In genomic region chr12:6570264-6570887, GRCh38 we compare ENCODE assay signal across 8 cellular contexts. TPM values are rescaled to one million over a fixed set of nuclear protein-coding genes. Genes with fewer than 3 reads are reported as not detected.
A peak's percentile ranks its signal among the peaks of the same experiment; 100 is the strongest.
DNase-seq lines count a peak whose midpoint lies in the region; ATAC-seq and TF ChIP-seq lines count a peak whose summit lies in the region.

No MANE protein-coding gene starts in this region.

- intact Hi-C loops in activated T-helper 2 cell treated with anti-CD3 and anti-CD28 coated beads, Interferon-gamma antibody, Interleukin-2, Interleukin-4, amounts not matched to agents 10 μg/mL and 5 μg/mL and 100 μg/mL, durations not matched to agents 14 hours and 24 hours and 36 hours (cut with micrococcal nuclease), result no loop called here

- H3K4me3 Mint-ChIP-seq in activated T-helper 2 cell treated with anti-CD3 and anti-CD28 coated beads, Interferon-gamma antibody, Interleukin-2, Interleukin-4, amounts not matched to agents 10 μg/mL and 5 μg/mL and 100 μg/mL, durations not matched to agents 14 hours and 24 hours and 36 hours (ENCODE audit: low read depth), result no peak overlapping the region
- H3K4me3 Mint-ChIP-seq in stimulated activated naive CD8-positive, alpha-beta T cell treated with anti-CD3 and anti-CD28 coated beads, Interleukin-15, Interleukin-2, amounts not matched to agents 100 ng/mL and 50 ng/mL, for 24 hours, result no peak overlapping the region

- H3K9me3 Mint-ChIP-seq in activated T-helper 2 cell treated with anti-CD3 and anti-CD28 coated beads, Interferon-gamma antibody, Interleukin-2, Interleukin-4, amounts not matched to agents 10 μg/mL and 5 μg/mL and 100 μg/mL, durations not matched to agents 14 hours and 24 hours and 36 hours, result no peaks in the 10 kb centered on the region
- H3K9me3 Mint-ChIP-seq in stimulated activated naive CD8-positive, alpha-beta T cell treated with anti-CD3 and anti-CD28 coated beads, Interleukin-15, Interleukin-2, amounts not matched to agents 100 ng/mL and 50 ng/mL, for 24 hours, result no peaks in the 10 kb centered on the region

- H3K36me3 Mint-ChIP-seq in activated T-helper 2 cell treated with anti-CD3 and anti-CD28 coated beads, Interferon-gamma antibody, Interleukin-2, Interleukin-4, amounts not matched to agents 10 μg/mL and 5 μg/mL and 100 μg/mL, durations not matched to agents 14 hours and 24 hours and 36 hours (ENCODE audit: low read depth), result peaks cover 82% of the 10 kb centered on the region
- peaks cover 77% of the 10 kb centered on the region for H3K36me3 Mint-ChIP-seq in stimulated activated naive CD8-positive, alpha-beta T cell treated with anti-CD3 and anti-CD28 coated beads, Interleukin-15, Interleukin-2, amounts not matched to agents 100 ng/mL and 50 ng/mL, for 24 hours (ENCODE audit: low read depth)

- peaks cover 24% of the 10 kb centered on the region for H3K4me1 Mint-ChIP-seq in activated T-helper 2 cell treated with anti-CD3 and anti-CD28 coated beads, Interferon-gamma antibody, Interleukin-2, Interleukin-4, amounts not matched to agents 10 μg/mL and 5 μg/mL and 100 μg/mL, durations not matched to agents 14 hours and 24 hours and 36 hours (ENCODE audit: low read depth)
- peaks cover 53% of the 10 kb centered on the region for H3K4me1 Mint-ChIP-seq in stimulated activated naive CD8-positive, alpha-beta T cell treated with anti-CD3 and anti-CD28 coated beads, Interleukin-15, Interleukin-2, amounts not matched to agents 100 ng/mL and 50 ng/mL, for 24 hours (ENCODE audit: low read depth)

- TF ChIP-seq CTCF in AG09309 (IDR thresholded peaks at IDR 0.05; ENCODE audit: control insufficient read depth, insufficient read depth, low read depth, low read length, missing control alignments) (peak; percentile 59), GM12864 (IDR thresholded peaks at IDR 0.05; ENCODE audit: low read depth, low read length, missing control alignments) (peak; percentile 68)

- peak overlapping the region; percentile 37 for H3K27ac Mint-ChIP-seq in activated T-helper 2 cell treated with anti-CD3 and anti-CD28 coated beads, Interferon-gamma antibody, Interleukin-2, Interleukin-4, amounts not matched to agents 10 μg/mL and 5 μg/mL and 100 μg/mL, durations not matched to agents 14 hours and 24 hours and 36 hours
- peak overlapping the region; percentile 41 for H3K27ac Mint-ChIP-seq in stimulated activated naive CD8-positive, alpha-beta T cell treated with anti-CD3 and anti-CD28 coated beads, Interleukin-15, Interleukin-2, amounts not matched to agents 100 ng/mL and 50 ng/mL, for 24 hours

- DNase-seq in AG09309 (ENCODE audit: low read depth) (no peak), GM12864 (ENCODE audit: low read depth) (no peak), NCI-H510A (lab: John Stamatoyannopoulos, UW) (peak; percentile 50), iPS-NIHi7 (ENCODE audit: extremely low spot score) (peak; percentile 88)
- DNase-seq in activated T-helper 2 cell treated with anti-CD3 and anti-CD28 coated beads, Interferon-gamma antibody, Interleukin-2, Interleukin-4, amounts not matched to agents 10 μg/mL and 5 μg/mL and 100 μg/mL, durations not matched to agents 14 hours and 24 hours and 36 hours (ENCODE audit: low spot score), result peak; percentile 28

- no peak for ATAC-seq in GM21390 (IDR thresholded peaks at IDR 0.05; ENCODE audit: unreplicated experiment)
- ATAC-seq in HG02981 (IDR thresholded peaks at IDR 0.05; ENCODE audit: unreplicated experiment), result no peak

- no peaks in the 10 kb centered on the region for H3K27me3 Mint-ChIP-seq in activated T-helper 2 cell treated with anti-CD3 and anti-CD28 coated beads, Interferon-gamma antibody, Interleukin-2, Interleukin-4, amounts not matched to agents 10 μg/mL and 5 μg/mL and 100 μg/mL, durations not matched to agents 14 hours and 24 hours and 36 hours (ENCODE audit: low read depth)
- no peaks in the 10 kb centered on the region for H3K27me3 Mint-ChIP-seq in stimulated activated naive CD8-positive, alpha-beta T cell treated with anti-CD3 and anti-CD28 coated beads, Interleukin-15, Interleukin-2, amounts not matched to agents 100 ng/mL and 50 ng/mL, for 24 hours

- H3K4me3 ChIP-seq in AG09309 (ENCODE audit: control insufficient read depth, low read depth, low read length) (no peak overlapping the region), GM12864 (ENCODE audit: low read depth, low read length) (no peak overlapping the region)

RNA-seq across cellular contexts. Expression of gene NOP2, which starts 2.3 kb away (rescaled TPM):
- total RNA-seq in activated T-helper 2 cell treated with anti-CD3 and anti-CD28 coated beads, Interferon-gamma antibody, Interleukin-2, Interleukin-4, amounts not matched to agents 10 μg/mL and 5 μg/mL and 100 μg/mL, durations not matched to agents 14 hours and 24 hours and 36 hours, result 146 and 157 TPM in 2 replicates

RNA-seq across cellular contexts. Expression of gene IFFO1, which starts 14.5 kb away (rescaled TPM):
- 15.5 and 16.6 TPM in 2 replicates for total RNA-seq in activated T-helper 2 cell treated with anti-CD3 and anti-CD28 coated beads, Interferon-gamma antibody, Interleukin-2, Interleukin-4, amounts not matched to agents 10 μg/mL and 5 μg/mL and 100 μg/mL, durations not matched to agents 14 hours and 24 hours and 36 hours

RNA-seq across cellular contexts. Expression of gene GAPDH, which starts 36.1 kb away (rescaled TPM):
- 4,713 and 4,805 TPM in 2 replicates for total RNA-seq in activated T-helper 2 cell treated with anti-CD3 and anti-CD28 coated beads, Interferon-gamma antibody, Interleukin-2, Interleukin-4, amounts not matched to agents 10 μg/mL and 5 μg/mL and 100 μg/mL, durations not matched to agents 14 hours and 24 hours and 36 hours

RNA-seq across cellular contexts. Expression of gene CHD4, which starts 36.8 kb away (rescaled TPM):
- total RNA-seq in activated T-helper 2 cell treated with anti-CD3 and anti-CD28 coated beads, Interferon-gamma antibody, Interleukin-2, Interleukin-4, amounts not matched to agents 10 μg/mL and 5 μg/mL and 100 μg/mL, durations not matched to agents 14 hours and 24 hours and 36 hours, result 343 and 351 TPM in 2 replicates

Comparison
In these comparisons a context has a peak if more than half of its experiments do, and no peak if none do; other contexts are left out.
1. DNase-seq: peak in NCI-H510A (single experiment), activated T-helper 2 cell treated with anti-CD3 and anti-CD28 coated beads, Interferon-gamma antibody, Interleukin-2, Interleukin-4, amounts not matched to agents 10 μg/mL and 5 μg/mL and 100 μg/mL, durations not matched to agents 14 hours and 24 hours and 36 hours (single experiment) and iPS-NIHi7 (single experiment); none in AG09309 (single experiment) and GM12864 (single experiment).